In the genomic region with DNA sequence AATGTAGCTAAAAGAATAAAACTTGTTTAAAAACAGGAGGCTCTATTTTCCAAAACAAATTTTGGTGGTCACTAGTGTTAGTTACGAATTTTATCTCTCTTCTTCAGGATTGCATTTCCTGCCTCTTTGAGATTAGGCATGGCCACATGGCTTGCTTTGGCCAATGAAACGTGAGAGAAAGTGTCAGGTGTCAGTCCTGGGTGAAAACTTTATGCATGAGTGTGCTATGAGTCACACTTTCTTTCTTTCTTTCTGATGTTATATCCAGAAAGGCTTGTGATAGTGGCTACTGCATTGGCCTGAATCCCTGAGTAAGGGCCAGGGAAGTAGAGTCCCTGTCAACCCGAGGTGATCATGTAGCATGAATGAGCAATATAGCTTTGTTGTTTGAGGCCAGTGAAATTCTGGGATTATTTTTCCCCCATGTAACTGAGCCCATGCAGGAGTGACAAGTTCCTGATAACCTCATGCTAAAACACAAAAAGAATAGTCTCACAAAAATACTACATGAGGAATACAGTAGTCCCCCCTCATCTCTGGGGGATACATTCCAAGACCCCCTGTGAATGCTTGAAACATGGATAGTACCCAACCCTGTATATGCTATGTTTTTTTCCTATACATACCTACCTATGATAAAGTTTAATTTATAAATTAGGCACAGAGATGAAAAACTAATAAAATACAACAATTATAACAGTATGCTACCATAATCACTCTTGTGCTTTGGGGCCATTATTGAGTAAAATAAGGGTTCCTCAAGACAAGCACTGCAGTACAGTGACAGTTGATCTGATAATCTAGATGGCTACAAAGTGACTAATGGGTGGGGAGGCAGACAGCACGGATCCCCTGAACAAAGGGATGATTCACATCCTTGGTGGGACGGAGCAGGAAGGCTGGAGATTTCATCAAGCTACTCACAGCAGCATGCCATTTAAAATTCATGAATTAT, we compare ENCODE assay signal across 1 cellular context.
TF ChIP-seq lines count a peak whose summit lies in the region.

No MANE protein-coding gene starts in this region.

TF ChIP-seq in K562, 482 proteins besides CTCF, POLR2A, EP300 and RAD21 (continued from another document and continues in another):
- TF ChIP-seq MGA (IDR thresholded peaks at IDR 0.05) (peak; percentile 69), HCFC1 (IDR thresholded peaks at IDR 0.05; ENCODE audit: low read depth, low read length) (peak; percentile 11; the same call in 1 of the 2 replicates), HNRNPLL (IDR thresholded peaks at IDR 0.05; ENCODE audit: low read depth, low read length, poor library complexity, severe bottlenecking) (no peak), NFATC3 (IDR thresholded peaks at IDR 0.05) (peak; percentile 46; the same call in 1 of the 2 replicates), ATF7 (IDR thresholded peaks at IDR 0.05) (peak; percentile 78), MEF2D (tag; conservative IDR thresholded peaks at IDR 0.05; ENCODE audit: low read depth) (0 out of 2 replicates have a peak, but pooled peaks have one; percentile 40), POU5F1 (IDR thresholded peaks at IDR 0.05; ENCODE audit: borderline replicate concordance, low read depth, low read length, partially characterized antibody) (no peak), ZNF316 (IDR thresholded peaks at IDR 0.05) (no peak), CBX3 (IDR thresholded peaks at IDR 0.05; ENCODE audit: borderline replicate concordance in 1 of 2, low read length in 2 of 2) (peak in 1 of 2 experiments; percentile 60; a peak in 1 of 3 replicates), ZNF75A (CRISPR knock-in tag; IDR thresholded peaks at IDR 0.05) (no peak), RBBP5 (IDR thresholded peaks at IDR 0.05; ENCODE audit: borderline replicate concordance, insufficient read depth, low read length, poor library complexity, severe bottlenecking) (peak; percentile 61), MTA1 (IDR thresholded peaks at IDR 0.05; ENCODE audit: borderline replicate concordance) (0 out of 2 replicates have a peak, but pooled peaks have one; percentile 35), SMAD3 (CRISPR knock-in tag; conservative IDR thresholded peaks at IDR 0.05) (peak; percentile 42; the same call in 1 of the 2 replicates), KLF16 (IDR thresholded peaks at IDR 0.05) (0 out of 2 replicates have a peak, but pooled peaks have one; percentile 43), MYC (IDR thresholded peaks at IDR 0.05; ENCODE audit: low read depth, low read length) (peak; percentile 84), MYC (CRISPR knock-in tag; IDR thresholded peaks at IDR 0.05; ENCODE audit: borderline replicate concordance, low read depth) (0 out of 2 replicates have a peak, but pooled peaks have one; percentile 15), GABPA (tag; conservative IDR thresholded peaks at IDR 0.05; ENCODE audit: low read depth) (peak; percentile 43; the same call in 1 of the 2 replicates), SMAD1 (IDR thresholded peaks at IDR 0.05; ENCODE audit: low read depth, low read length, partially characterized antibody) (peak; percentile 58), MBD2 (IDR thresholded peaks at IDR 0.05; ENCODE audit: borderline replicate concordance, low read depth) (peak; percentile 67), GATAD2A (IDR thresholded peaks at IDR 0.05) (no peak), ZNF584 (CRISPR knock-in tag; IDR thresholded peaks at IDR 0.05; ENCODE audit: low read depth) (peak; percentile 60; the same call in 1 of the 2 replicates), RCOR1 (IDR thresholded peaks at IDR 0.05; ENCODE audit: borderline replicate concordance in 1 of 2, low read depth in 2 of 2, low read length in 2 of 2) (peak in 1 of 2 experiments; percentile 73; a peak in 2 of 4 replicates), EP400 (IDR thresholded peaks at IDR 0.05) (peak; percentile 54; the same call in 1 of the 2 replicates), ZNF395 (CRISPR knock-in tag; IDR thresholded peaks at IDR 0.05) (peak; percentile 90), ZFPM2 (CRISPR knock-in tag; IDR thresholded peaks at IDR 0.05) (no peak)
- TF ChIP-seq, protein P1, sequence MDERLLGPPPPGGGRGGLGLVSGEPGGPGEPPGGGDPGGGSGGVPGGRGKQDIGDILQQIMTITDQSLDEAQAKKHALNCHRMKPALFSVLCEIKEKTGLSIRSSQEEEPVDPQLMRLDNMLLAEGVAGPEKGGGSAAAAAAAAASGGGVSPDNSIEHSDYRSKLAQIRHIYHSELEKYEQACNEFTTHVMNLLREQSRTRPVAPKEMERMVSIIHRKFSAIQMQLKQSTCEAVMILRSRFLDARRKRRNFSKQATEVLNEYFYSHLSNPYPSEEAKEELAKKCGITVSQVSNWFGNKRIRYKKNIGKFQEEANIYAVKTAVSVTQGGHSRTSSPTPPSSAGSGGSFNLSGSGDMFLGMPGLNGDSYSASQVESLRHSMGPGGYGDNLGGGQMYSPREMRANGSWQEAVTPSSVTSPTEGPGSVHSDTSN (CRISPR knock-in tag; IDR thresholded peaks at IDR 0.05; ENCODE audit: low read depth): no peak
- TF ChIP-seq, protein P1 (tag; conservative IDR thresholded peaks at IDR 0.05; ENCODE audit: low read depth): peak; percentile 53
- TF ChIP-seq, protein P2, sequence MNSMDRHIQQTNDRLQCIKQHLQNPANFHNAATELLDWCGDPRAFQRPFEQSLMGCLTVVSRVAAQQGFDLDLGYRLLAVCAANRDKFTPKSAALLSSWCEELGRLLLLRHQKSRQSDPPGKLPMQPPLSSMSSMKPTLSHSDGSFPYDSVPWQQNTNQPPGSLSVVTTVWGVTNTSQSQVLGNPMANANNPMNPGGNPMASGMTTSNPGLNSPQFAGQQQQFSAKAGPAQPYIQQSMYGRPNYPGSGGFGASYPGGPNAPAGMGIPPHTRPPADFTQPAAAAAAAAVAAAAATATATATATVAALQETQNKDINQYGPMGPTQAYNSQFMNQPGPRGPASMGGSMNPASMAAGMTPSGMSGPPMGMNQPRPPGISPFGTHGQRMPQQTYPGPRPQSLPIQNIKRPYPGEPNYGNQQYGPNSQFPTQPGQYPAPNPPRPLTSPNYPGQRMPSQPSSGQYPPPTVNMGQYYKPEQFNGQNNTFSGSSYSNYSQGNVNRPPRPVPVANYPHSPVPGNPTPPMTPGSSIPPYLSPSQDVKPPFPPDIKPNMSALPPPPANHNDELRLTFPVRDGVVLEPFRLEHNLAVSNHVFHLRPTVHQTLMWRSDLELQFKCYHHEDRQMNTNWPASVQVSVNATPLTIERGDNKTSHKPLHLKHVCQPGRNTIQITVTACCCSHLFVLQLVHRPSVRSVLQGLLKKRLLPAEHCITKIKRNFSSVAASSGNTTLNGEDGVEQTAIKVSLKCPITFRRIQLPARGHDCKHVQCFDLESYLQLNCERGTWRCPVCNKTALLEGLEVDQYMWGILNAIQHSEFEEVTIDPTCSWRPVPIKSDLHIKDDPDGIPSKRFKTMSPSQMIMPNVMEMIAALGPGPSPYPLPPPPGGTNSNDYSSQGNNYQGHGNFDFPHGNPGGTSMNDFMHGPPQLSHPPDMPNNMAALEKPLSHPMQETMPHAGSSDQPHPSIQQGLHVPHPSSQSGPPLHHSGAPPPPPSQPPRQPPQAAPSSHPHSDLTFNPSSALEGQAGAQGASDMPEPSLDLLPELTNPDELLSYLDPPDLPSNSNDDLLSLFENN (IDR thresholded peaks at IDR 0.05; ENCODE audit: low read depth in 2 of 2, low read length in 2 of 2): peak in 1 of 2 experiments; percentile 77; a peak in 1 of 4 replicates
